In genomic region chr1:230062521-230062920, GRCh38 we compare ENCODE assay signal across 27 cellular contexts.
"Had no signal": no experiment of that assay in that cellular context is flagged by ENCODE, and none has a peak within 500 bp of the region (broad histone marks: within the 10 kb centered on the region; RNA-seq: fewer than 3 reads in every experiment).

No MANE protein-coding gene starts in this region.

- DNase-seq: cortex of kidney; effector CD8-positive, alpha-beta T cell; effector memory CD8-positive, alpha-beta T cell; endodermal cell; erythroblast; esophagus squamous epithelium; foreskin fibroblast; foreskin melanocyte; gastrocnemius medialis; glutamatergic neuron; head of caudate nucleus; heart right ventricle; hippocampal formation; left cardiac atrium; left lung; left ventricle myocardium superior; lower lobe of right lung; mesenchymal stem cell; mucosa of descending colon; naive B cell; naive thymus-derived CD8-positive, alpha-beta T cell had no signal

- H3K27ac Mint-ChIP-seq: dendritic cell treated with granulocyte-macrophage colony-stimulating factor and Interleukin-4, amounts not matched to agents 40 ng/mL and 50 ng/mL, for 4 days; effector memory CD8-positive, alpha-beta T cell; endodermal cell; mesothelial cell of epicardium; naive B cell; naive thymus-derived CD8-positive, alpha-beta T cell had no signal

- H3K9me3 ChIP-seq: esophagus squamous epithelium, gastrocnemius medialis, mucosa of descending colon had no signal

- H3K27me3 Mint-ChIP-seq: dendritic cell treated with granulocyte-macrophage colony-stimulating factor and Interleukin-4, amounts not matched to agents 40 ng/mL and 50 ng/mL, for 4 days had no signal

- H3K36me3 ChIP-seq: esophagus squamous epithelium, gastrocnemius medialis, heart right ventricle, left lung, lower lobe of right lung had no signal

- H3K27me3 ChIP-seq: gastrocnemius medialis, heart right ventricle, left lung had no signal

- H3K4me3 Mint-ChIP-seq: dendritic cell treated with granulocyte-macrophage colony-stimulating factor and Interleukin-4, amounts not matched to agents 40 ng/mL and 50 ng/mL, for 4 days; effector memory CD8-positive, alpha-beta T cell; endodermal cell; mesothelial cell of epicardium; naive B cell; naive thymus-derived CD8-positive, alpha-beta T cell had no signal

- ATAC-seq: effector memory CD8-positive, alpha-beta T cell; esophagus mucosa; gastrocnemius medialis; heart right ventricle; left cardiac atrium; left lung; left ventricle myocardium superior; lower lobe of right lung; mucosa of descending colon; naive thymus-derived CD8-positive, alpha-beta T cell had no signal

- H3K36me3 Mint-ChIP-seq: mesothelial cell of epicardium, naive B cell had no signal

- H3K27ac ChIP-seq: epithelial cell of prostate, esophagus squamous epithelium, gastrocnemius medialis, heart right ventricle, left lung, lower lobe of right lung had no signal

- FAIRE-seq: islet of Langerhans, keratinocyte had no signal

- H3K9me3 Mint-ChIP-seq: effector memory CD8-positive, alpha-beta T cell had no signal

- H3K4me3 ChIP-seq: esophagus squamous epithelium, gastrocnemius medialis, heart right ventricle, left lung, lower lobe of right lung, mucosa of descending colon had no signal
